1 cellular context compared by ENCODE assay signal in genomic region chrX:153927936-153928760, GRCh38.
A peak's percentile ranks its signal among the peaks of the same experiment; 100 is the strongest.
TF ChIP-seq lines count a peak whose summit lies in the region.

No MANE protein-coding gene starts in this region.

TF ChIP-seq in K562, 482 proteins besides CTCF, POLR2A, EP300 and RAD21 (continued from another document and continues in another):
- TF ChIP-seq CREB3L1 (IDR thresholded peaks at IDR 0.05; ENCODE audit: borderline replicate concordance, low read depth) (no peak), MAFF (IDR thresholded peaks at IDR 0.05; ENCODE audit: low read length) (no peak), MITF (IDR thresholded peaks at IDR 0.05) (peak; percentile 32; the same call in 1 of the 2 replicates), TEAD1 (CRISPR knock-in tag; IDR thresholded peaks at IDR 0.05) (no peak), CTCFL (IDR thresholded peaks at IDR 0.05; ENCODE audit: borderline replicate concordance, insufficient read depth, low read depth, low read length, poor library complexity, severe bottlenecking) (peak; percentile 22), HCFC1 (IDR thresholded peaks at IDR 0.05; ENCODE audit: low read depth, low read length) (no peak; the same call in 1 of the 2 replicates), SLC30A9 (CRISPR knock-in tag; IDR thresholded peaks at IDR 0.05) (no peak), TSC22D4 (tag; IDR thresholded peaks at IDR 0.05) (no peak), NFATC3 (IDR thresholded peaks at IDR 0.05) (no peak), ZNF184 (CRISPR knock-in tag; IDR thresholded peaks at IDR 0.05) (no peak), SMARCE1 (IDR thresholded peaks at IDR 0.05) (no peak), PHB (CRISPR knock-in tag; IDR thresholded peaks at IDR 0.05) (no peak), THRAP3 (IDR thresholded peaks at IDR 0.05; ENCODE audit: borderline replicate concordance) (no peak), SMARCB1 (IDR thresholded peaks at IDR 0.05; ENCODE audit: insufficient read length, low read depth) (no peak), EWSR1 (IDR thresholded peaks at IDR 0.05; ENCODE audit: borderline replicate concordance, low read depth, partially characterized antibody) (no peak), CXXC5 (CRISPR knock-in tag; IDR thresholded peaks at IDR 0.05) (peak; percentile 95), ARID3B (CRISPR knock-in tag; IDR thresholded peaks at IDR 0.05; ENCODE audit: borderline replicate concordance) (no peak), ZNF668 (CRISPR knock-in tag; IDR thresholded peaks at IDR 0.05) (no peak), NFYB (IDR thresholded peaks at IDR 0.05; ENCODE audit: extremely low read depth, insufficient read length) (peak; percentile 38), CHD7 (IDR thresholded peaks at IDR 0.05; ENCODE audit: low read depth, low read length) (peak; percentile 10), NFRKB (IDR thresholded peaks at IDR 0.05; ENCODE audit: low read depth) (no peak), ZNF551 (CRISPR knock-in tag; IDR thresholded peaks at IDR 0.05) (no peak), BRCA1 (IDR thresholded peaks at IDR 0.05) (no peak), BRCA1 (CRISPR knock-in tag; IDR thresholded peaks at IDR 0.05) (0 out of 2 replicates have a peak, but pooled peaks have one; percentile 30), TCFL5 (CRISPR knock-in tag; conservative IDR thresholded peaks at IDR 0.05) (no peak), SRSF9 (IDR thresholded peaks at IDR 0.05; ENCODE audit: borderline replicate concordance, low read depth, low read length) (no peak), KLF16 (IDR thresholded peaks at IDR 0.05) (no peak), CSDE1 (IDR thresholded peaks at IDR 0.05) (no peak), MCM2 (IDR thresholded peaks at IDR 0.05; ENCODE audit: low read depth) (no peak), KDM2B (CRISPR knock-in tag; IDR thresholded peaks at IDR 0.05) (peak; percentile 16; the same call in 1 of the 2 replicates), CCNT2 (IDR thresholded peaks at IDR 0.05; ENCODE audit: borderline replicate concordance, extremely low read depth, insufficient read length, low read depth, low read length) (peak; percentile 88), E2F6 (IDR thresholded peaks at IDR 0.05; ENCODE audit: borderline replicate concordance in 1 of 2, extremely low read depth in 1 of 2, insufficient read depth in 1 of 2, insufficient read length in 1 of 2, low read depth in 1 of 2, low read length in 1 of 2, poor library complexity in 1 of 2, severe bottlenecking in 1 of 2) (peak in 1 of 2 experiments; percentile 69), NR4A1 (CRISPR knock-in tag; IDR thresholded peaks at IDR 0.05) (no peak), NR4A1 (tag; IDR thresholded peaks at IDR 0.05) (0 out of 2 replicates have a peak, but pooled peaks have one; percentile 34), MTA1 (IDR thresholded peaks at IDR 0.05; ENCODE audit: borderline replicate concordance) (no peak), SAFB (IDR thresholded peaks at IDR 0.05; ENCODE audit: borderline replicate concordance, low read depth, low read length) (no peak), GTF2A2 (tag; IDR thresholded peaks at IDR 0.05) (no peak), SMC3 (conservative IDR thresholded peaks at IDR 0.05; ENCODE audit: insufficient read depth, low read depth, low read length) (no peak), ZNF444 (CRISPR knock-in tag; IDR thresholded peaks at IDR 0.05) (no peak), RBM34 (IDR thresholded peaks at IDR 0.05; ENCODE audit: borderline replicate concordance, insufficient read depth, low read length) (no peak), RHOXF2B (CRISPR knock-in tag; conservative IDR thresholded peaks at IDR 0.05) (no peak), ATF2 (CRISPR knock-in tag; IDR thresholded peaks at IDR 0.05) (no peak), PTRF (tag; IDR thresholded peaks at IDR 0.05) (no peak), STAG1 (CRISPR knock-in tag; IDR thresholded peaks at IDR 0.05; ENCODE audit: borderline replicate concordance) (no peak), ZNF239 (CRISPR knock-in tag; IDR thresholded peaks at IDR 0.05) (no peak), U2AF2 (optimal IDR thresholded peaks at IDR 0.05; ENCODE audit: low read depth, low read length) (no peak), ZNF354B (CRISPR knock-in tag; IDR thresholded peaks at IDR 0.05) (no peak), CREM (IDR thresholded peaks at IDR 0.05; ENCODE audit: low read depth) (no peak), ZNF316 (IDR thresholded peaks at IDR 0.05) (no peak), SIN3A (IDR thresholded peaks at IDR 0.05; ENCODE audit: borderline replicate concordance in 2 of 2, control insufficient read depth in 1 of 2, low read depth in 2 of 2, low read length in 2 of 2) (peak; percentile 17 to 28; a peak in 2 of 4 replicates), ZNF263 (CRISPR knock-in tag; IDR thresholded peaks at IDR 0.05; ENCODE audit: borderline replicate concordance) (no peak; the same call in 1 of the 2 replicates)
